In the genomic region with DNA sequence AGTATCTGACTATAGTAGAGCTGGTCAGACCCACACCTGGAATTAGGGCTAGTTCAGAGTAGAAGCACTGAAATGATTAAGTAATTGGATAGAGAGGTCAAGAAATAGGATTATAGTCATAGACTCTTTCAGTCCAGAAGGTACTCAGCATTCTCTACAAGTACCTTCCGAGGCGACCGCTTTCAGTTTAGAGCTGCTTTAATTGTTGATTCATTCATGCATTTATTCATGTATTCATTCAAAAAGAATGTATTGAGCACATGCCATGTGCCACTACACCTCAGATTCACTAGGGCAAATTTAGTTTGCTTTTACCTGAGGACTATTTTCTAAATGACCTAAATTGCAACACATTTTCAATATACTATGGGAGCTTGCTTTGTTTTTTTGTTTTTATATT, we compare ENCODE assay signal across 11 cellular contexts. TPM values are rescaled to one million over a fixed set of nuclear protein-coding genes. Genes with fewer than 3 reads are reported as not detected.
DNase-seq lines count a peak whose midpoint lies in the region; ATAC-seq, FAIRE-seq and TF ChIP-seq lines count a peak whose summit lies in the region.
"Had no signal": no experiment of that assay in that cellular context is flagged by ENCODE, and none has a peak within 500 bp of the region (broad histone marks: within the 10 kb centered on the region; RNA-seq: fewer than 3 reads in every experiment).

No MANE protein-coding gene starts in this region.

- H3K4me2 ChIP-seq in astrocyte (ENCODE audit: low read length) (peak overlapping the region; percentile 65), skeletal muscle satellite cell (ENCODE audit: low read length) (peak overlapping the region; percentile 17)

- no peaks in the 10 kb centered on the region for H3K27me3 Mint-ChIP-seq in astrocyte (ENCODE audit: low read depth, unreplicated experiment)
- H3K27me3 Mint-ChIP-seq in activated naive CD8-positive, alpha-beta T cell treated with anti-CD3 and anti-CD28 coated beads, Interleukin-2, amount 50 U/mL, for 24 hours = peaks cover 2% of the 10 kb centered on the region
- H3K27me3 Mint-ChIP-seq: stimulated activated naive CD8-positive, alpha-beta T cell treated with anti-CD3 and anti-CD28 coated beads, Interleukin-15, Interleukin-2, amounts not matched to agents 100 ng/mL and 50 ng/mL, for 24 hours had no signal

- peaks cover 46% of the 10 kb centered on the region for H3K4me1 ChIP-seq in astrocyte (ENCODE audit: insufficient read depth, low read length)
- peaks cover 63% of the 10 kb centered on the region for H3K4me1 ChIP-seq in skeletal muscle satellite cell (ENCODE audit: control insufficient read depth, insufficient read depth, low read length)

- FAIRE-seq in GM19239 (lab: Jason Lieb, UNC) = peak; percentile 65
- FAIRE-seq in astrocyte (lab: Jason Lieb, UNC) = peak; percentile 47

- H3K27ac ChIP-seq in astrocyte (ENCODE audit: low read depth, low read length) = peak overlapping the region; percentile 91

- ATAC-seq in HG03159 (IDR thresholded peaks at IDR 0.05; ENCODE audit: unreplicated experiment) = peak; percentile 39
- ATAC-seq in activated naive CD8-positive, alpha-beta T cell treated with anti-CD3 and anti-CD28 coated beads, Interleukin-2, amount 50 U/mL, for 24 hours = no peak

- DNase-seq in GM19239 (ENCODE audit: insufficient read length, low spot score) (no peak), astrocyte (ENCODE audit: low read depth) (peak; percentile 78), middle frontal gyrus (ENCODE audit: extremely low spot score, low spot score) (no peak), AG08396 (ENCODE audit: low spot score) (no peak)
- DNase-seq in activated T-cell treated with anti-CD3 and anti-CD28 coated beads, Interleukin-2, amount 50 U/mL, for 48 hours = no peak
- no peak for DNase-seq in activated naive CD8-positive, alpha-beta T cell treated with anti-CD3 and anti-CD28 coated beads, Interleukin-2, amount 50 U/mL, for 24 hours
- DNase-seq: effector CD8-positive, alpha-beta T cell; nephron progenitor cell had no signal

- H3K27ac Mint-ChIP-seq in astrocyte (ENCODE audit: unreplicated experiment) = no peak overlapping the region
- H3K27ac Mint-ChIP-seq in activated naive CD8-positive, alpha-beta T cell treated with anti-CD3 and anti-CD28 coated beads, Interleukin-2, amount 50 U/mL, for 24 hours = no peak overlapping the region
- H3K27ac Mint-ChIP-seq: nephron progenitor cell; stimulated activated naive CD8-positive, alpha-beta T cell treated with anti-CD3 and anti-CD28 coated beads, Interleukin-15, Interleukin-2, amounts not matched to agents 100 ng/mL and 50 ng/mL, for 24 hours had no signal

- no peak for TF ChIP-seq CTCF in astrocyte (IDR thresholded peaks at IDR 0.05; ENCODE audit: insufficient read depth, low read depth, low read length)

- H3K79me2 ChIP-seq in astrocyte (ENCODE audit: insufficient read depth, low read length) = peaks cover 97% of the 10 kb centered on the region

- H4K20me1 ChIP-seq in astrocyte (ENCODE audit: insufficient read depth, low read length) = peaks cover 41% of the 10 kb centered on the region

- H3K27me3 ChIP-seq in astrocyte (ENCODE audit: insufficient read depth, low read length) (no peaks in the 10 kb centered on the region), skeletal muscle satellite cell (ENCODE audit: control insufficient read depth, insufficient read depth, low read length) (no peaks in the 10 kb centered on the region)

- peak overlapping the region; percentile 53 for H3K9ac ChIP-seq in astrocyte (ENCODE audit: low read length)
- H3K9ac ChIP-seq in skeletal muscle satellite cell (ENCODE audit: low read depth, low read length) = peak overlapping the region; percentile 26

- H2AFZ ChIP-seq in astrocyte (ENCODE audit: low read depth, low read length) = no peak overlapping the region

- H3K9me3 Mint-ChIP-seq in astrocyte (ENCODE audit: unreplicated experiment) = no peaks in the 10 kb centered on the region
- no peaks in the 10 kb centered on the region for H3K9me3 Mint-ChIP-seq in activated naive CD8-positive, alpha-beta T cell treated with anti-CD3 and anti-CD28 coated beads, Interleukin-2, amount 50 U/mL, for 24 hours
- H3K9me3 Mint-ChIP-seq: nephron progenitor cell; stimulated activated naive CD8-positive, alpha-beta T cell treated with anti-CD3 and anti-CD28 coated beads, Interleukin-15, Interleukin-2, amounts not matched to agents 100 ng/mL and 50 ng/mL, for 24 hours had no signal

- H3K4me3 ChIP-seq in astrocyte (ENCODE audit: insufficient read depth, low read depth, low read length) = peak overlapping the region; percentile 32
- no peak overlapping the region for H3K4me3 ChIP-seq in skeletal muscle satellite cell (ENCODE audit: low read length)

- peaks cover 11% of the 10 kb centered on the region for H3K36me3 ChIP-seq in astrocyte (ENCODE audit: insufficient read depth, low read length)
- peaks cover 63% of the 10 kb centered on the region for H3K36me3 ChIP-seq in skeletal muscle satellite cell (ENCODE audit: insufficient read depth, low read length)

- H3K4me1 Mint-ChIP-seq in astrocyte (ENCODE audit: low read depth, unreplicated experiment) = peaks cover 29% of the 10 kb centered on the region
- H3K4me1 Mint-ChIP-seq in activated naive CD8-positive, alpha-beta T cell treated with anti-CD3 and anti-CD28 coated beads, Interleukin-2, amount 50 U/mL, for 24 hours = peaks cover 3% of the 10 kb centered on the region

- no peaks in the 10 kb centered on the region for H3K36me3 Mint-ChIP-seq in astrocyte (ENCODE audit: low read depth, unreplicated experiment)
- no peaks in the 10 kb centered on the region for H3K36me3 Mint-ChIP-seq in activated naive CD8-positive, alpha-beta T cell treated with anti-CD3 and anti-CD28 coated beads, Interleukin-2, amount 50 U/mL, for 24 hours (ENCODE audit: low read depth)

- H3K9me3 ChIP-seq in astrocyte (ENCODE audit: insufficient read depth, low read depth, low read length) (no peaks in the 10 kb centered on the region), skeletal muscle satellite cell (replicated peaks; ENCODE audit: low read length) (no peaks in the 10 kb centered on the region)

- H3K4me3 Mint-ChIP-seq in astrocyte (ENCODE audit: unreplicated experiment) = no peak overlapping the region
- no peak overlapping the region for H3K4me3 Mint-ChIP-seq in activated naive CD8-positive, alpha-beta T cell treated with anti-CD3 and anti-CD28 coated beads, Interleukin-2, amount 50 U/mL, for 24 hours
- H3K4me3 Mint-ChIP-seq: nephron progenitor cell; stimulated activated naive CD8-positive, alpha-beta T cell treated with anti-CD3 and anti-CD28 coated beads, Interleukin-15, Interleukin-2, amounts not matched to agents 100 ng/mL and 50 ng/mL, for 24 hours had no signal

RNA-seq across cellular contexts. Expression of gene CRIM1, which starts 48.7 kb away (rescaled TPM):
- total RNA-seq in astrocyte = 138 and 180 TPM in 2 replicates
- total RNA-seq in skeletal muscle satellite cell (2012; rRNA removed) = 101 and 124 TPM in 2 replicates
